32 cellular contexts compared by ENCODE assay signal in the genomic region with DNA sequence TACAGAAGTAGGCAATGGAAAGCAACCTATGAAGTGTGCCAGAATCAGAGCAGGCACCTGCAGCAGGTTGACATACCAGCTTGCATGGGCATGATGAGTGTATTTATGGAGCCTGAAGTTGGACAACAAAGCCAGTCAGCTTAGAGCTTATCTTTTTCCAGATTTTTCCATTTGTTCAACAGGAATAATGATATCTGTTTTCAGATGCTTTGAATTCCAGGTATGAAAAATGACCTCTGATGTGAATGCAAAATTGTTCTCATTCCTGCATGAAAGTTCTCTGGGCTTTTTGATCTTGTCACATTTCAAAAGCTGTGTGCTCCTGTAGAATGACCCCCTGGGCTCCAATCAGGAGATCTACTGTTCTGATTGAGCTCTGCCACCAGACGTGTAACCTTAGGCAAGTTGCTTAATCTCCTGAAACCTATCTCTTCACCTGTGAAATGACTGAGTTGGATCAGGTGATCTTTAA. TPM values are rescaled to one million over a fixed set of nuclear protein-coding genes. Genes with fewer than 3 reads are reported as not detected.
"Had no signal": no experiment of that assay in that cellular context is flagged by ENCODE, and none has a peak within 500 bp of the region (broad histone marks: within the 10 kb centered on the region; RNA-seq: fewer than 3 reads in every experiment).

No MANE protein-coding gene starts in this region.

- H3K4me3 Mint-ChIP-seq: activated naive CD4-positive, alpha-beta T cell treated with anti-CD3 and anti-CD28 coated beads for 36 hours; activated naive CD8-positive, alpha-beta T cell treated with anti-CD3 and anti-CD28 coated beads for 36 hours; activated T-helper 1 cell treated with anti-CD3 and anti-CD28 coated beads, Interleukin-12 subunit alpha, Interleukin-12 subunit beta, Interleukin-2, Interleukin-4 antibody, amounts not matched to agents 30 ng/mL and 10 ng/mL and 1 ng/mL, durations not matched to agents 14 hours and 24 hours and 36 hours; brain; nephron; stimulated activated naive B cell treated with anti-CD40 and anti-IgM and Interleukin-4, amounts not matched to agents 10 μg/mL and 1 μg/mL and 100 μg/mL, for 72 hours had no signal

- ATAC-seq: stimulated activated naive B cell treated with anti-CD40 and anti-IgM and Interleukin-4, amounts not matched to agents 10 μg/mL and 1 μg/mL and 100 μg/mL, for 72 hours; upper lobe of right lung had no signal

- H3K27me3 ChIP-seq: adrenal gland, cardiac muscle cell, colonic mucosa, ovary, sigmoid colon, stomach, thyroid gland, upper lobe of right lung had no signal

- H3K36me3 ChIP-seq: adrenal gland, cardiac muscle cell, colonic mucosa, left ventricle myocardium inferior, ovary, sigmoid colon, stomach, thyroid gland, upper lobe of right lung had no signal

- H3K36me3 Mint-ChIP-seq: activated naive CD8-positive, alpha-beta T cell treated with anti-CD3 and anti-CD28 coated beads for 36 hours; brain; stimulated activated naive B cell treated with anti-CD40 and anti-IgM and Interleukin-4, amounts not matched to agents 10 μg/mL and 1 μg/mL and 100 μg/mL, for 72 hours had no signal

- H3K27ac Mint-ChIP-seq: activated naive CD4-positive, alpha-beta T cell treated with anti-CD3 and anti-CD28 coated beads for 36 hours; activated naive CD8-positive, alpha-beta T cell treated with anti-CD3 and anti-CD28 coated beads for 36 hours; activated T-helper 1 cell treated with anti-CD3 and anti-CD28 coated beads, Interleukin-12 subunit alpha, Interleukin-12 subunit beta, Interleukin-2, Interleukin-4 antibody, amounts not matched to agents 30 ng/mL and 10 ng/mL and 1 ng/mL, durations not matched to agents 14 hours and 24 hours and 36 hours; brain; nephron; progenitor cell of endocrine pancreas; stimulated activated naive B cell treated with anti-CD40 and anti-IgM and Interleukin-4, amounts not matched to agents 10 μg/mL and 1 μg/mL and 100 μg/mL, for 72 hours had no signal

- H3K4me1 Mint-ChIP-seq: activated naive CD8-positive, alpha-beta T cell treated with anti-CD3 and anti-CD28 coated beads for 36 hours; brain; nephron; stimulated activated naive B cell treated with anti-CD40 and anti-IgM and Interleukin-4, amounts not matched to agents 10 μg/mL and 1 μg/mL and 100 μg/mL, for 72 hours had no signal

- H3K4me1 ChIP-seq: colonic mucosa, stomach, thyroid gland, upper lobe of right lung had no signal

- FAIRE-seq: frontal cortex had no signal

- H3K9me3 Mint-ChIP-seq: activated naive CD4-positive, alpha-beta T cell treated with anti-CD3 and anti-CD28 coated beads for 36 hours; activated naive CD8-positive, alpha-beta T cell treated with anti-CD3 and anti-CD28 coated beads for 36 hours; activated T-helper 1 cell treated with anti-CD3 and anti-CD28 coated beads, Interleukin-12 subunit alpha, Interleukin-12 subunit beta, Interleukin-2, Interleukin-4 antibody, amounts not matched to agents 30 ng/mL and 10 ng/mL and 1 ng/mL, durations not matched to agents 14 hours and 24 hours and 36 hours; nephron; stimulated activated naive B cell treated with anti-CD40 and anti-IgM and Interleukin-4, amounts not matched to agents 10 μg/mL and 1 μg/mL and 100 μg/mL, for 72 hours had no signal

- H3K27ac ChIP-seq: adrenal gland, cardiac muscle cell, colonic mucosa, left ventricle myocardium inferior, ovary, sigmoid colon, stomach, thyroid gland, upper lobe of right lung had no signal

- H3K9me3 ChIP-seq: adrenal gland, colonic mucosa, left ventricle myocardium inferior, ovary, sigmoid colon, stomach, thyroid gland, upper lobe of right lung had no signal

- H3K27me3 Mint-ChIP-seq: activated naive CD8-positive, alpha-beta T cell treated with anti-CD3 and anti-CD28 coated beads for 36 hours; progenitor cell of endocrine pancreas; stimulated activated naive B cell treated with anti-CD40 and anti-IgM and Interleukin-4, amounts not matched to agents 10 μg/mL and 1 μg/mL and 100 μg/mL, for 72 hours had no signal

- DNase-seq: activated CD4-positive, alpha-beta T cell treated with anti-CD3 and anti-CD28 coated beads for 4 hours; activated CD4-positive, alpha-beta T cell treated with anti-CD3 and anti-CD28 coated beads, Interleukin-2, amount 50 U/mL, for 4 hours; activated CD4-positive, CD25-positive, alpha-beta regulatory T cell; activated effector memory CD4-positive, alpha-beta T cell treated with anti-CD3 and anti-CD28 coated beads, Interleukin-2, amount 50 U/mL, for 16 hours; activated naive CD4-positive, alpha-beta T cell treated with anti-CD3 and anti-CD28 coated beads for 36 hours; activated naive CD8-positive, alpha-beta T cell treated with anti-CD3 and anti-CD28 coated beads for 36 hours; activated T-cell treated with anti-CD3 and anti-CD28 coated beads for 4 hours; adrenal gland; aorta; cerebellar nuclear complex; colonic mucosa; effector memory CD4-positive, alpha-beta T cell; glutamatergic neuron; islet precursor cell; left ventricle myocardium inferior; ovary; retina; sigmoid colon; stimulated activated CD4-positive, alpha-beta T cell treated with anti-CD3 and anti-CD28 coated beads, Interleukin-15, amount 100 ng/mL, for 24 hours; stimulated activated CD4-positive, alpha-beta T cell treated with anti-CD3 and anti-CD28 coated beads, Interleukin-2, amount 100 ng/mL, for 24 hours; stimulated activated naive B cell treated with anti-CD40 and anti-IgM and Interleukin-4, amounts not matched to agents 10 μg/mL and 1 μg/mL and 100 μg/mL, for 72 hours; stomach; thyroid gland; upper lobe of right lung had no signal

- H3K4me3 ChIP-seq: adrenal gland, cardiac muscle cell, colonic mucosa, left ventricle myocardium inferior, lung, ovary, sigmoid colon, stomach, thyroid gland, upper lobe of right lung had no signal

RNA-seq across cellular contexts. Expression of gene VIT, which starts 38.2 kb away (rescaled TPM):
- total RNA-seq: activated naive CD4-positive, alpha-beta T cell treated with anti-CD3 and anti-CD28 coated beads for 36 hours; activated naive CD8-positive, alpha-beta T cell treated with anti-CD3 and anti-CD28 coated beads for 36 hours; activated T-helper 1 cell treated with anti-CD3 and anti-CD28 coated beads, Interleukin-12 subunit alpha, Interleukin-12 subunit beta, Interleukin-2, Interleukin-4 antibody, amounts not matched to agents 30 ng/mL and 10 ng/mL and 1 ng/mL, durations not matched to agents 14 hours and 24 hours and 36 hours; cardiac muscle cell; epithelial cell of proximal tubule; progenitor cell of endocrine pancreas had no signal
- polyA plus RNA-seq: aorta, cardiac muscle cell had no signal
